ENCODE assay signal across 1 cellular context in genomic region chr1:151905070-151905442, GRCh38.
TF ChIP-seq lines count a peak whose summit lies in the region.

No MANE protein-coding gene starts in this region.

TF ChIP-seq in SK-N-SH, 30 proteins besides CTCF, POLR2A, EP300 and RAD21:
- TF ChIP-seq CHD2 (IDR thresholded peaks at IDR 0.05; ENCODE audit: low read length, partially characterized antibody), result no peak
- TF ChIP-seq ELF1 (IDR thresholded peaks at IDR 0.05), result no peak
- no peak for TF ChIP-seq SIN3A (IDR thresholded peaks at IDR 0.05; ENCODE audit: borderline replicate concordance, low read depth, low read length)
- TF ChIP-seq, protein P1, sequence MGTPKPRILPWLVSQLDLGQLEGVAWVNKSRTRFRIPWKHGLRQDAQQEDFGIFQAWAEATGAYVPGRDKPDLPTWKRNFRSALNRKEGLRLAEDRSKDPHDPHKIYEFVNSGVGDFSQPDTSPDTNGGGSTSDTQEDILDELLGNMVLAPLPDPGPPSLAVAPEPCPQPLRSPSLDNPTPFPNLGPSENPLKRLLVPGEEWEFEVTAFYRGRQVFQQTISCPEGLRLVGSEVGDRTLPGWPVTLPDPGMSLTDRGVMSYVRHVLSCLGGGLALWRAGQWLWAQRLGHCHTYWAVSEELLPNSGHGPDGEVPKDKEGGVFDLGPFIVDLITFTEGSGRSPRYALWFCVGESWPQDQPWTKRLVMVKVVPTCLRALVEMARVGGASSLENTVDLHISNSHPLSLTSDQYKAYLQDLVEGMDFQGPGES (IDR thresholded peaks at IDR 0.05; ENCODE audit: low read depth, low read length), result no peak
- TF ChIP-seq TAF1 (IDR thresholded peaks at IDR 0.05; ENCODE audit: borderline replicate concordance, low read depth, low read length), result no peak
- no peak for TF ChIP-seq PBX3 (IDR thresholded peaks at IDR 0.05)
- TF ChIP-seq EZH2phosphoT487 (IDR thresholded peaks at IDR 0.05; ENCODE audit: borderline replicate concordance, low read depth), result no peak
- no peak for TF ChIP-seq NFIC (IDR thresholded peaks at IDR 0.05; ENCODE audit: borderline replicate concordance)
- no peak for TF ChIP-seq SMC3 (IDR thresholded peaks at IDR 0.05; ENCODE audit: low read depth, low read length)
- no peak for TF ChIP-seq GATA2 (CRISPR knock-in tag; IDR thresholded peaks at IDR 0.05)
- no peak for TF ChIP-seq FOSL2 (IDR thresholded peaks at IDR 0.05; ENCODE audit: borderline replicate concordance, low read depth)
- TF ChIP-seq NRF1 (IDR thresholded peaks at IDR 0.05; ENCODE audit: low read depth, low read length), result no peak
- TF ChIP-seq RCOR1 (IDR thresholded peaks at IDR 0.05; ENCODE audit: low read length), result no peak
- no peak for TF ChIP-seq MXI1 (IDR thresholded peaks at IDR 0.05; ENCODE audit: low read depth, low read length)
